Comparison of ENCODE assay signal across 17 cellular contexts in genomic region chr19:10661946-10662345, GRCh38. TPM values are rescaled to one million over a fixed set of nuclear protein-coding genes. Genes with fewer than 3 reads are reported as not detected.
DNase-seq lines count a peak whose midpoint lies in the region; ATAC-seq and TF ChIP-seq lines count a peak whose summit lies in the region.
"Had no signal": no experiment of that assay in that cellular context is flagged by ENCODE, and none has a peak within 500 bp of the region (broad histone marks: within the 10 kb centered on the region; RNA-seq: fewer than 3 reads in every experiment).

No MANE protein-coding gene starts in this region.

- H3K79me2 ChIP-seq in OCI-LY1 (ENCODE audit: insufficient read depth, low read length), result peaks cover 99% of the 10 kb centered on the region

- H3K9me2 ChIP-seq in OCI-LY1 (ENCODE audit: low read depth, low read length), result no peaks in the 10 kb centered on the region

- peak overlapping the region; percentile 87 for H3K27ac ChIP-seq in OCI-LY1 (ENCODE audit: low read depth, low read length, poor library complexity, severe bottlenecking)
- H3K27ac ChIP-seq: heart right ventricle, transverse colon had no signal

- no peaks in the 10 kb centered on the region for H3K9me3 Mint-ChIP-seq in activated naive CD4-positive, alpha-beta T cell treated with anti-CD3 and anti-CD28 coated beads for 36 hours
- no peaks in the 10 kb centered on the region for H3K9me3 Mint-ChIP-seq in dendritic cell treated with granulocyte-macrophage colony-stimulating factor and Interleukin-4, amounts not matched to agents 40 ng/mL and 50 ng/mL, for 4 days
- no peaks in the 10 kb centered on the region for H3K9me3 Mint-ChIP-seq in stimulated activated memory B cell treated with anti-CD40 and anti-IgM and Interleukin-4, amounts not matched to agents 10 μg/mL and 1 μg/mL and 100 μg/mL, for 72 hours
- H3K9me3 Mint-ChIP-seq: IgD-negative memory B cell had no signal

- no peaks in the 10 kb centered on the region for H3F3A ChIP-seq in OCI-LY1 (ENCODE audit: insufficient read depth, low read length)

- no peak for DNase-seq in activated naive CD4-positive, alpha-beta T cell treated with anti-CD3 and anti-CD28 coated beads for 36 hours
- no peak for DNase-seq in activated naive CD4-positive, alpha-beta T cell treated with Interleukin-2 at 50 U/mL for 16 hours
- DNase-seq in AG08395 (ENCODE audit: low spot score), result no peak
- DNase-seq in effector CD4-positive, alpha-beta T cell, result no peak
- DNase-seq: HCEC 1CT; heart right ventricle; kidney; midbrain; NCI-H1092; stimulated activated CD4-positive, alpha-beta T cell treated with anti-CD3 and anti-CD28 coated beads, Interleukin-4, amount 100 ng/mL, for 4 hours; T-helper 2 cell; transverse colon had no signal

- no peak for ATAC-seq in stimulated activated memory B cell treated with anti-CD40 and anti-IgM and Interleukin-4, amounts not matched to agents 10 μg/mL and 1 μg/mL and 100 μg/mL, for 72 hours
- ATAC-seq in HG02884 (IDR thresholded peaks at IDR 0.05; ENCODE audit: unreplicated experiment), result no peak
- ATAC-seq: heart right ventricle had no signal

- no peak overlapping the region for H2AFZ ChIP-seq in OCI-LY1 (ENCODE audit: low read length)

- TF ChIP-seq CTCF in OCI-LY1 (IDR thresholded peaks at IDR 0.05; ENCODE audit: low read length), result no peak

- H3K4me2 ChIP-seq in OCI-LY1 (ENCODE audit: low read length), result peak overlapping the region; percentile 74

- intact Hi-C loops in activated naive CD4-positive, alpha-beta T cell treated with anti-CD3 and anti-CD28 coated beads for 36 hours (cut with micrococcal nuclease), result no loop called here
- intact Hi-C loops in dendritic cell treated with granulocyte-macrophage colony-stimulating factor and Interleukin-4, amounts not matched to agents 40 ng/mL and 50 ng/mL, for 4 days (cut with micrococcal nuclease), result no loop called here

- peak overlapping the region; percentile 46 for H3K4me3 ChIP-seq in OCI-LY1 (ENCODE audit: low read depth, low read length, poor library complexity, severe bottlenecking)
- H3K4me3 ChIP-seq: heart right ventricle, transverse colon had no signal

- H3K4me3 Mint-ChIP-seq in activated naive CD4-positive, alpha-beta T cell treated with anti-CD3 and anti-CD28 coated beads for 36 hours, result no peak overlapping the region
- no peak overlapping the region for H3K4me3 Mint-ChIP-seq in dendritic cell treated with granulocyte-macrophage colony-stimulating factor and Interleukin-4, amounts not matched to agents 40 ng/mL and 50 ng/mL, for 4 days
- H3K4me3 Mint-ChIP-seq in stimulated activated memory B cell treated with anti-CD40 and anti-IgM and Interleukin-4, amounts not matched to agents 10 μg/mL and 1 μg/mL and 100 μg/mL, for 72 hours, result no peak overlapping the region

- H4K20me1 ChIP-seq in OCI-LY1 (ENCODE audit: insufficient read depth, low read length), result peaks cover 3% of the 10 kb centered on the region; the same call in 1 of the 2 replicates

- peaks cover 30% of the 10 kb centered on the region for H3K36me3 Mint-ChIP-seq in activated naive CD4-positive, alpha-beta T cell treated with anti-CD3 and anti-CD28 coated beads for 36 hours (ENCODE audit: low read depth)
- H3K36me3 Mint-ChIP-seq in dendritic cell treated with granulocyte-macrophage colony-stimulating factor and Interleukin-4, amounts not matched to agents 40 ng/mL and 50 ng/mL, for 4 days (ENCODE audit: low read depth), result peaks cover 43% of the 10 kb centered on the region
- H3K36me3 Mint-ChIP-seq in stimulated activated memory B cell treated with anti-CD40 and anti-IgM and Interleukin-4, amounts not matched to agents 10 μg/mL and 1 μg/mL and 100 μg/mL, for 72 hours, result peaks cover 6% of the 10 kb centered on the region

- peak overlapping the region; percentile 47 for H3K27ac Mint-ChIP-seq in activated naive CD4-positive, alpha-beta T cell treated with anti-CD3 and anti-CD28 coated beads for 36 hours
- H3K27ac Mint-ChIP-seq in dendritic cell treated with granulocyte-macrophage colony-stimulating factor and Interleukin-4, amounts not matched to agents 40 ng/mL and 50 ng/mL, for 4 days, result peak overlapping the region; percentile 15
- H3K27ac Mint-ChIP-seq in stimulated activated memory B cell treated with anti-CD40 and anti-IgM and Interleukin-4, amounts not matched to agents 10 μg/mL and 1 μg/mL and 100 μg/mL, for 72 hours, result peak overlapping the region; percentile 65

- peaks cover 50% of the 10 kb centered on the region for H3K36me3 ChIP-seq in OCI-LY1 (ENCODE audit: insufficient read depth, low read length)
- H3K36me3 ChIP-seq: transverse colon had no signal

- CTCF ChIA-PET in activated naive CD4-positive, alpha-beta T cell treated with anti-CD3 and anti-CD28 coated beads for 36 hours (lab: Charles Lee), result interaction anchor here (0.8 to 1.7 kb wide), 4 partner anchors 17 to 81 kb away, joined by 3 to 5 read pairs (median 4); no protein-coding TSS in a partner anchor

- H3K27me3 Mint-ChIP-seq in activated naive CD4-positive, alpha-beta T cell treated with anti-CD3 and anti-CD28 coated beads for 36 hours (ENCODE audit: low read depth), result no peaks in the 10 kb centered on the region
- H3K27me3 Mint-ChIP-seq in dendritic cell treated with granulocyte-macrophage colony-stimulating factor and Interleukin-4, amounts not matched to agents 40 ng/mL and 50 ng/mL, for 4 days, result no peaks in the 10 kb centered on the region
- H3K27me3 Mint-ChIP-seq in stimulated activated memory B cell treated with anti-CD40 and anti-IgM and Interleukin-4, amounts not matched to agents 10 μg/mL and 1 μg/mL and 100 μg/mL, for 72 hours, result no peaks in the 10 kb centered on the region
- H3K27me3 Mint-ChIP-seq: IgD-negative memory B cell had no signal

- no peaks in the 10 kb centered on the region for H3K9me3 ChIP-seq in OCI-LY1 (ENCODE audit: low read length)
- H3K9me3 ChIP-seq: heart right ventricle, transverse colon had no signal

- H3K4me1 Mint-ChIP-seq in activated naive CD4-positive, alpha-beta T cell treated with anti-CD3 and anti-CD28 coated beads for 36 hours (ENCODE audit: low read depth), result peaks cover 63% of the 10 kb centered on the region
- peaks cover 43% of the 10 kb centered on the region for H3K4me1 Mint-ChIP-seq in dendritic cell treated with granulocyte-macrophage colony-stimulating factor and Interleukin-4, amounts not matched to agents 40 ng/mL and 50 ng/mL, for 4 days (ENCODE audit: low read depth)
- H3K4me1 Mint-ChIP-seq in stimulated activated memory B cell treated with anti-CD40 and anti-IgM and Interleukin-4, amounts not matched to agents 10 μg/mL and 1 μg/mL and 100 μg/mL, for 72 hours, result peaks cover 52% of the 10 kb centered on the region

- H3K4me1 ChIP-seq in OCI-LY1 (ENCODE audit: insufficient read depth, low read length, severe bottlenecking), result peaks cover 71% of the 10 kb centered on the region

- peak overlapping the region; percentile 48; the same call in 1 of the 2 replicates for H3K9ac ChIP-seq in OCI-LY1 (ENCODE audit: low read length)

- no peaks in the 10 kb centered on the region for H3K27me3 ChIP-seq in OCI-LY1 (ENCODE audit: insufficient read depth, low read length)
- H3K27me3 ChIP-seq: heart right ventricle, transverse colon had no signal

RNA-seq across cellular contexts. Expression of gene ILF3, which starts 7.8 kb away (rescaled TPM):
- total RNA-seq in activated naive CD4-positive, alpha-beta T cell treated with anti-CD3 and anti-CD28 coated beads for 36 hours, result 100 to 1,000 TPM; 399 to 408 TPM

RNA-seq across cellular contexts. Expression of gene SLC44A2, which starts 36.6 kb away (rescaled TPM):
- 10 to 100 TPM; 81.5 to 83.2 TPM for total RNA-seq in activated naive CD4-positive, alpha-beta T cell treated with anti-CD3 and anti-CD28 coated beads for 36 hours

RNA-seq across cellular contexts. Expression of gene QTRT1, which starts 39.3 kb away (rescaled TPM):
- total RNA-seq in activated naive CD4-positive, alpha-beta T cell treated with anti-CD3 and anti-CD28 coated beads for 36 hours, result 10 to 100 TPM; 48.9 to 51.3 TPM

RNA-seq across cellular contexts. Expression of gene DNM2, which starts 55.9 kb away (rescaled TPM):
- 100 to 1,000 TPM; 144 to 148 TPM for total RNA-seq in activated naive CD4-positive, alpha-beta T cell treated with anti-CD3 and anti-CD28 coated beads for 36 hours

Comparison
In these comparisons a context has a peak if more than half of its experiments do, and no peak if none do; other contexts are left out.
1. H3K27ac Mint-ChIP-seq: peak in every context shown above with its lines; median percentile 65 in stimulated activated memory B cell treated with anti-CD40 and anti-IgM and Interleukin-4, amounts not matched to agents 10 μg/mL and 1 μg/mL and 100 μg/mL, for 72 hours; 47 in activated naive CD4-positive, alpha-beta T cell treated with anti-CD3 and anti-CD28 coated beads for 36 hours; 15 in dendritic cell treated with granulocyte-macrophage colony-stimulating factor and Interleukin-4, amounts not matched to agents 40 ng/mL and 50 ng/mL, for 4 days.